Comparison of ENCODE assay signal across 21 cellular contexts in genomic region chr12:132201391-132202120, GRCh38.
"Had no signal": no experiment of that assay in that cellular context is flagged by ENCODE, and none has a peak within 500 bp of the region (broad histone marks: within the 10 kb centered on the region; RNA-seq: fewer than 3 reads in every experiment).

No MANE protein-coding gene starts in this region.

- ATAC-seq: foreskin keratinocyte; gastroesophageal sphincter; heart left ventricle; left cardiac atrium; left lung; naive thymus-derived CD4-positive, alpha-beta T cell had no signal

- H3K36me3 ChIP-seq: esophagus muscularis mucosa, gastroesophageal sphincter, heart left ventricle, left lung had no signal

- H3K27ac Mint-ChIP-seq: immature natural killer cell; memory B cell; naive thymus-derived CD4-positive, alpha-beta T cell had no signal

- H3K4me3 Mint-ChIP-seq: immature natural killer cell; memory B cell; naive thymus-derived CD4-positive, alpha-beta T cell had no signal

- H3K27ac ChIP-seq: coronary artery, dorsolateral prefrontal cortex, esophagus muscularis mucosa, foreskin keratinocyte, gastroesophageal sphincter, heart left ventricle, hepatocyte, left lung had no signal

- H3K36me3 Mint-ChIP-seq: immature natural killer cell; memory B cell; naive thymus-derived CD4-positive, alpha-beta T cell had no signal

- H3K9me3 Mint-ChIP-seq: immature natural killer cell; memory B cell; naive thymus-derived CD4-positive, alpha-beta T cell had no signal

- H3K4me1 ChIP-seq: foreskin keratinocyte had no signal

- H3K4me1 Mint-ChIP-seq: immature natural killer cell had no signal

- H3K9me3 ChIP-seq: esophagus muscularis mucosa, gastroesophageal sphincter, heart left ventricle, left lung had no signal

- H3K4me3 ChIP-seq: coronary artery, dorsolateral prefrontal cortex, esophagus muscularis mucosa, gastroesophageal sphincter, heart left ventricle, hepatocyte, left lung, lung had no signal

- DNase-seq: dermis blood vessel endothelial cell; dorsolateral prefrontal cortex; effector CD4-positive, alpha-beta T cell; effector memory CD4-positive, alpha-beta T cell; foreskin keratinocyte; hypothalamus; immature natural killer cell; islet precursor cell; left cardiac atrium; mammary epithelial cell; mesendoderm; midbrain; naive thymus-derived CD4-positive, alpha-beta T cell had no signal
